ENCODE assay signal across 25 cellular contexts in genomic region chr20:4235512-4236043, GRCh38. TPM values are rescaled to one million over a fixed set of nuclear protein-coding genes. Genes with fewer than 3 reads are reported as not detected.
"Had no signal": no experiment of that assay in that cellular context is flagged by ENCODE, and none has a peak within 500 bp of the region (broad histone marks: within the 10 kb centered on the region; RNA-seq: fewer than 3 reads in every experiment).

No MANE protein-coding gene starts in this region.

- H3K4me2 ChIP-seq: KMS-11 had no signal

- FAIRE-seq: K562, RCC 7860 had no signal

- H3K4me1 ChIP-seq: SJSA1 had no signal

- ATAC-seq: K562 had no signal

- H3K27ac Mint-ChIP-seq: IgD-negative memory B cell had no signal

- H3K4me3 Mint-ChIP-seq: IgD-negative memory B cell had no signal

- H3K4me3 ChIP-seq: K562, SJSA1, SK-N-MC had no signal

- H3K9me3 ChIP-seq: SJSA1 had no signal

- H3K36me3 ChIP-seq: SJSA1 had no signal

- H3K4me1 Mint-ChIP-seq: IgD-negative memory B cell had no signal

- H3K9ac ChIP-seq: KMS-11 had no signal

- H3K27me3 ChIP-seq: SJSA1 had no signal

- DNase-seq: Kasumi-1, MM.1S, NCI-H1092 treated with DMSO at 0.1 percent for 48 hours, NCI-H1436, NCI-H187, NCI-H2029, NCI-H2081 treated with DMSO at 0.1 percent for 48 hours, NCI-H2171, NCI-H226, NCI-H446, NCI-H510A, NCI-H524 treated with DMSO at 0.1 percent for 48 hours, NCI-H69, NCI-H774, Right ventricle myocardium superior, RPMI8226, SIG-M5, SW 1271 had no signal

- H3K36me3 Mint-ChIP-seq: IgD-negative memory B cell had no signal

- H3K27ac ChIP-seq: KMS-11, SJSA1, SK-N-MC had no signal

RNA-seq across cellular contexts. Expression of gene ADRA1D, which starts 13.5 kb away (rescaled TPM):
- total RNA-seq: HT-29, SJSA1 had no signal
- polyA plus RNA-seq: IgD-negative memory B cell had no signal
